In the genomic region with DNA sequence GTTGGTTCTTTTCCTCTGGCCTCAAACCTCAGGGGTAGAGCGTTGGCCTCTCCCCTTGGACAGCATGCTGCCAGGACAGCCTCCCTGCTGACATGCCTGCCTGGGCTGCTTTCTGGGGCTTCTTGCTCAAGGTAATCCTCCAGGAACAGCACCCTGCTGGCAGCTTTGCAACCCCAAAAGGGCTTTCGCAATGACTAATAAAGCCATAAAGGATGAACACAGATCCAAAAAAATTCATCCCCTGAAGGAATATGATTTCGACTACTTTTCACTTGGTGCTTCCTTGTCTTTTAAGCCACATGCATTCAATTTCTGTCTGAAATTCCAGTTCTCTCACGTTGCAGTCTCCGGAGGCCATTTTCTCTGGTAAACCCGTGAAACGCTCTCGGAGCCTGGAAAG, we compare ENCODE assay signal across 16 cellular contexts. TPM values are rescaled to one million over a fixed set of nuclear protein-coding genes. Genes with fewer than 3 reads are reported as not detected.
DNase-seq lines count a peak whose midpoint lies in the region; ATAC-seq and TF ChIP-seq lines count a peak whose summit lies in the region.
"Had no signal": no experiment of that assay in that cellular context is flagged by ENCODE, and none has a peak within 500 bp of the region (broad histone marks: within the 10 kb centered on the region; RNA-seq: fewer than 3 reads in every experiment).

No MANE protein-coding gene starts in this region.

- H3K4me3 ChIP-seq in H7 (ENCODE audit: insufficient read depth, low read depth, low read length), result no peak overlapping the region
- no peak overlapping the region for H3K4me3 ChIP-seq in fibroblast of mammary gland (ENCODE audit: control insufficient read depth, low read depth, low read length)
- H3K4me3 ChIP-seq: stomach had no signal

- H3K9me3 Mint-ChIP-seq in activated CD4-positive, alpha-beta memory T cell treated with anti-CD3 and anti-CD28 coated beads for 36 hours, result peaks cover 8% of the 10 kb centered on the region

- no peaks in the 10 kb centered on the region for H3K4me1 Mint-ChIP-seq in activated CD4-positive, alpha-beta memory T cell treated with anti-CD3 and anti-CD28 coated beads for 36 hours (ENCODE audit: low read depth)

- CTCF ChIA-PET in activated CD4-positive, alpha-beta memory T cell treated with anti-CD3 and anti-CD28 coated beads for 36 hours (lab: Charles Lee), result interaction anchor here (1.3 to 1.5 kb wide), 2 partner anchors 24 to 158 kb away, joined by 4 to 8 read pairs; no protein-coding TSS in a partner anchor

- DNase-seq in H7 (peak; percentile 57), T1000 (lab: John Stamatoyannopoulos, UW) (peak; percentile 69), fibroblast of mammary gland (ENCODE audit: low read depth) (peak; percentile 67), sciatic nerve (ENCODE audit: low spot score) (no peak), GM10266 (ENCODE audit: extremely low spot score) (no peak), NCI-H146 (lab: John Stamatoyannopoulos, UW) (no peak)
- DNase-seq in stimulated activated CD4-positive, alpha-beta T cell treated with anti-CD3 and anti-CD28 coated beads, Interleukin-4, amount 100 ng/mL, for 1 hour, result no peak
- DNase-seq in activated CD4-positive, alpha-beta memory T cell treated with anti-CD3 and anti-CD28 coated beads for 36 hours, result no peak
- DNase-seq: anterior cingulate cortex; COR-L47; effector memory CD4-positive, alpha-beta T cell; NCI-H1436; SIG-M5; stimulated activated CD4-positive, alpha-beta T cell treated with anti-CD3 and anti-CD28 coated beads, Interleukin-4, amount 100 ng/mL, for 4 hours; stomach had no signal

- no peak overlapping the region for H3K27ac Mint-ChIP-seq in activated CD4-positive, alpha-beta memory T cell treated with anti-CD3 and anti-CD28 coated beads for 36 hours
- H3K27ac Mint-ChIP-seq: progenitor cell of endocrine pancreas had no signal

- POLR2A ChIA-PET in activated CD4-positive, alpha-beta memory T cell treated with anti-CD3 and anti-CD28 coated beads for 36 hours (lab: Charles Lee), result no interaction called here

- peak; percentile 44 for ATAC-seq in sciatic nerve

- no peaks in the 10 kb centered on the region for H3K36me3 ChIP-seq in H7 (replicated peaks; ENCODE audit: control insufficient read depth, insufficient read depth, low read length)

- H3K4me3 Mint-ChIP-seq in activated CD4-positive, alpha-beta memory T cell treated with anti-CD3 and anti-CD28 coated beads for 36 hours, result no peak overlapping the region

- TF ChIP-seq CTCF in fibroblast of mammary gland (conservative IDR thresholded peaks at IDR 0.05; ENCODE audit: control insufficient read depth, insufficient read depth, low read depth, low read length), result peak; percentile 11
- no peak for TF ChIP-seq CTCF in GM10266 (IDR thresholded peaks at IDR 0.05; ENCODE audit: control insufficient read depth, insufficient read depth, low read depth, missing control alignments)

- intact Hi-C loops in sciatic nerve (cut with DNase I), result no loop called here
- intact Hi-C loops in activated CD4-positive, alpha-beta memory T cell treated with anti-CD3 and anti-CD28 coated beads for 36 hours (cut with micrococcal nuclease), result no loop called here

- peaks cover 3% of the 10 kb centered on the region for H3K36me3 Mint-ChIP-seq in activated CD4-positive, alpha-beta memory T cell treated with anti-CD3 and anti-CD28 coated beads for 36 hours

- H3K27me3 ChIP-seq in H7 (ENCODE audit: control insufficient read depth, insufficient read depth, low read length), result no peaks in the 10 kb centered on the region
- H3K27me3 ChIP-seq: stomach had no signal

- H3K27me3 Mint-ChIP-seq in activated CD4-positive, alpha-beta memory T cell treated with anti-CD3 and anti-CD28 coated beads for 36 hours, result no peaks in the 10 kb centered on the region

RNA-seq across cellular contexts. Expression of gene SH3PXD2A, which starts 15.1 kb away (rescaled TPM):
- 6.8 and 8.1 TPM in 2 replicates for total RNA-seq in H7 (2014; rRNA removed; shearing (Covaris generic))
- total RNA-seq in sciatic nerve, result 166 TPM
- 10 to 100 TPM in 1 of 2 experiments, 1 to 10 TPM in 1; 10.0 to 10.3 TPM for total RNA-seq in activated CD4-positive, alpha-beta memory T cell treated with anti-CD3 and anti-CD28 coated beads for 36 hours

RNA-seq across cellular contexts. Expression of gene STN1, which starts 47.5 kb away (rescaled TPM):
- 24.0 and 42.9 TPM in 2 replicates for total RNA-seq in H7 (2014; rRNA removed; shearing (Covaris generic))
- 14.5 TPM for total RNA-seq in sciatic nerve
- 10 to 100 TPM; 56.1 to 57.0 TPM for total RNA-seq in activated CD4-positive, alpha-beta memory T cell treated with anti-CD3 and anti-CD28 coated beads for 36 hours

Comparison
In these comparisons a context has a peak if more than half of its experiments do, and no peak if none do; other contexts are left out.
1. DNase-seq: peak in H7 (single experiment), T1000 (single experiment) and fibroblast of mammary gland (single experiment); none in sciatic nerve (single experiment), GM10266 (single experiment), NCI-H146 (single experiment), stimulated activated CD4-positive, alpha-beta T cell treated with anti-CD3 and anti-CD28 coated beads, Interleukin-4, amount 100 ng/mL, for 1 hour (single experiment) and activated CD4-positive, alpha-beta memory T cell treated with anti-CD3 and anti-CD28 coated beads for 36 hours (single experiment).
2. RNA of gene SH3PXD2A, which starts 15.1 kb away (total RNA-seq): 166 TPM in sciatic nerve (single experiment); 10.0 to 10.3 TPM in activated CD4-positive, alpha-beta memory T cell treated with anti-CD3 and anti-CD28 coated beads for 36 hours and 6.8 to 8.1 TPM in H7; every median in the first group is over 10 times any median in the second.